Comparison of ENCODE assay signal across 28 cellular contexts in genomic region chr5:55236800-55237199, GRCh38. TPM values are rescaled to one million over a fixed set of nuclear protein-coding genes. Genes with fewer than 3 reads are reported as not detected.
"Had no signal": no experiment of that assay in that cellular context is flagged by ENCODE, and none has a peak within 500 bp of the region (broad histone marks: within the 10 kb centered on the region; RNA-seq: fewer than 3 reads in every experiment).

No MANE protein-coding gene starts in this region.

- H3K9me3 ChIP-seq: ascending aorta, body of pancreas, SK-N-SH had no signal

- H3K9ac ChIP-seq: SK-N-SH had no signal

- H3K27ac Mint-ChIP-seq: activated naive CD4-positive, alpha-beta T cell treated with anti-CD3 and anti-CD28 coated beads, Interleukin-2, amount 50 U/mL, for 72 hours; activated naive CD8-positive, alpha-beta T cell treated with anti-CD3 and anti-CD28 coated beads, Interleukin-2, amount 50 U/mL, for 24 hours; T-helper 1 cell treated with Interleukin-12 subunit alpha and Interleukin-12 subunit beta and Interleukin-4 antibody, amounts not matched to agents 30 μg/mL and 1 μg/mL, for 36 hours had no signal

- H3K9me3 Mint-ChIP-seq: activated naive CD4-positive, alpha-beta T cell treated with anti-CD3 and anti-CD28 coated beads, Interleukin-2, amount 50 U/mL, for 72 hours; activated naive CD8-positive, alpha-beta T cell treated with anti-CD3 and anti-CD28 coated beads, Interleukin-2, amount 50 U/mL, for 24 hours; activated T-cell treated with anti-CD3 and anti-CD28 coated beads, Interleukin-2, amount 50 U/mL, for 4 hours; T-helper 1 cell treated with Interleukin-12 subunit alpha and Interleukin-12 subunit beta and Interleukin-4 antibody, amounts not matched to agents 30 μg/mL and 1 μg/mL, for 36 hours had no signal

- ATAC-seq: activated CD4-positive, CD25-positive, alpha-beta regulatory T cell treated with anti-CD3 and anti-CD28 coated beads, Interleukin-2, amount 50 U/mL, for 24 hours; activated naive CD4-positive, alpha-beta T cell treated with anti-CD3 and anti-CD28 coated beads, Interleukin-2, amount 50 U/mL, for 72 hours; activated naive CD8-positive, alpha-beta T cell treated with anti-CD3 and anti-CD28 coated beads, Interleukin-2, amount 50 U/mL, for 24 hours; activated T-cell treated with anti-CD3 and anti-CD28 coated beads, Interleukin-2, amount 50 U/mL, for 4 hours; body of pancreas; Panc1; Right ventricle myocardium inferior had no signal

- H3K4me3 ChIP-seq: ascending aorta, body of pancreas had no signal

- H3K27me3 ChIP-seq: ascending aorta, body of pancreas had no signal

- H3K27ac ChIP-seq: ascending aorta, body of pancreas had no signal

- H3K4me2 ChIP-seq: SK-N-SH had no signal

- H3K4me3 Mint-ChIP-seq: activated naive CD8-positive, alpha-beta T cell treated with anti-CD3 and anti-CD28 coated beads, Interleukin-2, amount 50 U/mL, for 24 hours; activated T-cell treated with anti-CD3 and anti-CD28 coated beads, Interleukin-2, amount 50 U/mL, for 4 hours; T-helper 1 cell treated with Interleukin-12 subunit alpha and Interleukin-12 subunit beta and Interleukin-4 antibody, amounts not matched to agents 30 μg/mL and 1 μg/mL, for 36 hours had no signal

- DNase-seq: activated CD4-positive, alpha-beta T cell treated with anti-CD3 and anti-CD28 coated beads for 48 hours; activated CD4-positive, alpha-beta T cell treated with anti-CD3 and anti-CD28 coated beads, Interleukin-2, amount 50 U/mL, for 4 hours; activated CD8-positive, alpha-beta memory T cell treated with anti-CD3 and anti-CD28 coated beads for 24 hours; activated effector memory CD4-positive, alpha-beta T cell treated with anti-CD3 and anti-CD28 coated beads, Interleukin-2, amount 50 U/mL, for 16 hours; activated naive CD4-positive, alpha-beta T cell treated with Interleukin-2 at 50 U/mL for 16 hours; activated naive CD8-positive, alpha-beta T cell treated with anti-CD3 and anti-CD28 coated beads, Interleukin-2, amount 50 U/mL, for 24 hours; activated T-cell treated with anti-CD3 and anti-CD28 coated beads, Interleukin-2, amount 50 U/mL, for 4 hours; amniotic stem cell; body of pancreas; central memory CD4-positive, alpha-beta T cell; KG1; NCI-H1048; NCI-H146; NCI-H187 treated with DMSO at 0.1 percent for 48 hours; NCI-H2081 treated with DMSO at 0.1 percent for 48 hours; NCI-H2227 treated with DMSO at 0.1 percent for 48 hours; NCI-H510A; NCI-H748 treated with DMSO at 0.1 percent for 48 hours; OCI-M1; RPMI8226; SK-N-SH; SW 1271 had no signal

- H3K36me3 ChIP-seq: ascending aorta had no signal

- H3K9me2 ChIP-seq: SK-N-SH had no signal

RNA-seq across cellular contexts. Expression of gene CCNO, which starts 3.4 kb away (rescaled TPM):
- total RNA-seq: activated naive CD4-positive, alpha-beta T cell treated with anti-CD3 and anti-CD28 coated beads, Interleukin-2, amount 50 U/mL, for 72 hours; activated T-cell treated with anti-CD3 and anti-CD28 coated beads, Interleukin-2, amount 50 U/mL, for 4 hours; Right ventricle myocardium inferior had no signal
- polyA plus RNA-seq: SK-N-SH had no signal

RNA-seq across cellular contexts. Expression of gene MCIDAS, which starts 9.7 kb away (rescaled TPM):
- total RNA-seq: activated T-cell treated with anti-CD3 and anti-CD28 coated beads, Interleukin-2, amount 50 U/mL, for 4 hours; ascending aorta; Right ventricle myocardium inferior had no signal
- polyA plus RNA-seq: SK-N-SH had no signal
